In genomic region chrX:54999717-55000598, GRCh38 we compare ENCODE assay signal across 8 cellular contexts. TPM values are rescaled to one million over a fixed set of nuclear protein-coding genes. Genes with fewer than 3 reads are reported as not detected.
A peak's percentile ranks its signal among the peaks of the same experiment; 100 is the strongest.
DNase-seq lines count a peak whose midpoint lies in the region; ATAC-seq and TF ChIP-seq lines count a peak whose summit lies in the region.

TSS of gene APEX2 (plus strand) at chrX:55000363. CDS start at chrX:55000423, 60 bp downstream.

- H3K4me1 ChIP-seq in left lung = peaks cover 0 to 9% of the 10 kb centered on the region in 2 donors

- peak within 1 kb of the TSS; percentile 86 for H3K27ac ChIP-seq in C4-2B
- H3K27ac ChIP-seq in left lung = peak within 1 kb of the TSS; percentile 90 to 91

- H3K4me3 ChIP-seq in left lung = peak within 1 kb of the TSS; percentile 41 to 61

- intact Hi-C loops in left lung (cut with DNase I) = no loop called here

- TF ChIP-seq CTCF in C4-2B (conservative IDR thresholded peaks at IDR 0.05) (no peak), left lung (IDR thresholded peaks at IDR 0.05) (no peak)

- no peaks in the 10 kb centered on the region for H3K9me3 ChIP-seq in left lung

- ATAC-seq in GM19395 (IDR thresholded peaks at IDR 0.05; ENCODE audit: unreplicated experiment) (peak; percentile 96), HG03565 (IDR thresholded peaks at IDR 0.05; ENCODE audit: unreplicated experiment) (peak; percentile 93), left lung (peak; percentile 98)

- H3K36me3 ChIP-seq in left lung = peaks cover 0 to 27% of the 10 kb centered on the region in 2 donors

- DNase-seq in NCI-H774 (lab: John Stamatoyannopoulos, UW) = peak; percentile 85
- DNase-seq in activated CD4-positive, alpha-beta T cell treated with anti-CD3 and anti-CD28 coated beads, Interleukin-2, amount 50 U/mL, for 4 hours = peak; percentile 79 to 84
- DNase-seq in dermis blood vessel endothelial cell = peak; percentile 94
- DNase-seq in left lung = peak; percentile 92 to 95
- peak; percentile 68 to 74 for DNase-seq in stimulated activated CD4-positive, alpha-beta T cell treated with anti-CD3 and anti-CD28 coated beads, Interleukin-2, amount 100 ng/mL, for 48 hours

- H3K27me3 ChIP-seq in left lung = no peaks in the 10 kb centered on the region

RNA-seq across cellular contexts. Expression of gene APEX2, which starts in this region (rescaled TPM):
- total RNA-seq in dermis blood vessel endothelial cell (8.3 and 12.6 TPM in 2 replicates), left lung (10 to 100 TPM; 13.5 to 19.8 TPM)

Comparison
In these comparisons a context has a peak if more than half of its experiments do, and no peak if none do; other contexts are left out.
1. Peak in every context shown above with its lines: DNase-seq, ATAC-seq, H3K4me3 ChIP-seq and H3K27ac ChIP-seq.